ENCODE assay signal across 29 cellular contexts in the genomic region with DNA sequence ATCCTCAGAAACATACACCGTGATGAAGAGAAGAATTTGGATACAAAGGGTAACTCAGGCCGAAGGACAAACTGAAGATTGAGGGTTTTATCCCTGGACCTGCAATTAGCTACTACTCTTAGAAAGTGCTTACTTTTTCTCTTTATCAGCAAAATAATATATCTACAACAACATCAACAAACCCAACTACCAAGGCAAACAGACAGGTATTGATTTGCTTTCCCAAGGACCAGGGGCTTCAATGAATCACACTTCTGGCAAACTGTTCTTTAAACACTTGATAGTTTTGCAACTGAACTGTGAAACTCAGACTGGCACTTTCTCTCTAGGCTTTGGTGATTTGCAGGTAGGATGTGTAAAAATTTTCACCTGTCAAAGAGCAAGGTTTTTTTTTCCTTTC.
DNase-seq lines count a peak whose midpoint lies in the region; ATAC-seq, FAIRE-seq and TF ChIP-seq lines count a peak whose summit lies in the region.
"Had no signal": no experiment of that assay in that cellular context is flagged by ENCODE, and none has a peak within 500 bp of the region (broad histone marks: within the 10 kb centered on the region; RNA-seq: fewer than 3 reads in every experiment).

No MANE protein-coding gene starts in this region.

- TF ChIP-seq CTCF in HepG2 (CRISPR knock-in tag; IDR thresholded peaks at IDR 0.05) (no peak), left lung (IDR thresholded peaks at IDR 0.05) (no peak)

- H3K9ac ChIP-seq in HepG2 (ENCODE audit: insufficient read depth, low read depth, low read length): no peak overlapping the region
- H3K9ac ChIP-seq: BLaER1; BLaER1 treated with 17β-estradiol and CSF1 and Interleukin-3, amounts not matched to agents 10 nM and 100 nM had no signal

- H3K27ac ChIP-seq in HepG2 (ENCODE audit: extremely low read length, insufficient read depth, low read length) (no peak overlapping the region), left lung (no peak overlapping the region)
- H3K27ac ChIP-seq: 22Rv1; A549; BLaER1; BLaER1 treated with 17β-estradiol and CSF1 and Interleukin-3, amounts not matched to agents 10 nM and 100 nM; C4-2B had no signal

- peak; percentile 80 for ATAC-seq in HepG2
- no peak for ATAC-seq in left lung
- ATAC-seq: A549; CD8-positive, alpha-beta T cell had no signal

- H3K79me2 ChIP-seq in HepG2 (ENCODE audit: insufficient read depth, low read length): no peaks in the 10 kb centered on the region

- H3K27me3 ChIP-seq in HepG2 (ENCODE audit: control insufficient read depth in 1 of 2, insufficient read depth in 2 of 2, low read length in 2 of 2) (no peaks in the 10 kb centered on the region), left lung (no peaks in the 10 kb centered on the region)
- H3K27me3 ChIP-seq: BE2C; BLaER1; BLaER1 treated with 17β-estradiol and CSF1 and Interleukin-3, amounts not matched to agents 10 nM and 100 nM had no signal

- no peak for FAIRE-seq in HepG2 (lab: Jason Lieb, UNC)
- FAIRE-seq: A204.1, A549, D721Med had no signal

- no peak overlapping the region for H3K4me2 ChIP-seq in HepG2 (ENCODE audit: low read depth, low read length)
- H3K4me2 ChIP-seq: A549; BLaER1; BLaER1 treated with 17β-estradiol and CSF1 and Interleukin-3, amounts not matched to agents 10 nM and 100 nM had no signal

- 5% methylated on average over 2 of the region's 2 CpGs for WGBS in HepG2 (ENCODE audit: low lambda C conversion rate)

- no peak for TF ChIP-seq POLR2A in HepG2 (IDR thresholded peaks at IDR 0.05; ENCODE audit: insufficient read depth in 1 of 2, low read depth in 2 of 2, low read length in 2 of 2)

- H3K36me3 ChIP-seq in HepG2 (replicated peaks in 1 of 2; ENCODE audit: control insufficient read depth in 1 of 2, insufficient read depth in 2 of 2, low read length in 2 of 2): no peaks in the 10 kb centered on the region
- H3K36me3 ChIP-seq in left lung: no peaks in the 10 kb centered on the region
- H3K36me3 ChIP-seq: BE2C; BLaER1; BLaER1 treated with 17β-estradiol and CSF1 and Interleukin-3, amounts not matched to agents 10 nM and 100 nM had no signal

- CTCF ChIA-PET in HepG2 (lab: Yijun Ruan, JAX; ENCODE audit: low intra/inter-chr PET ratio, low total read pairs): no interaction called here

- H3K9me3 ChIP-seq in HepG2 (ENCODE audit: low read length) (no peaks in the 10 kb centered on the region), left lung (no peaks in the 10 kb centered on the region)
- H3K9me3 ChIP-seq: A549, BE2C, Caco-2 had no signal

- in situ Hi-C loops in HepG2 (cut with HindIII; ENCODE audit: extremely low pct_ligation_motif_present, low pct_unique_long_range_greater_than_20kb): no loop called here

- TF ChIP-seq RAD21 in HepG2 (CRISPR knock-in tag; IDR thresholded peaks at IDR 0.05): no peak

- H3K4me1 ChIP-seq in HepG2 (ENCODE audit: insufficient read depth, low read length): no peaks in the 10 kb centered on the region
- H3K4me1 ChIP-seq in left lung: no peaks in the 10 kb centered on the region
- H3K4me1 ChIP-seq: A549; BLaER1; BLaER1 treated with 17β-estradiol and CSF1 and Interleukin-3, amounts not matched to agents 10 nM and 100 nM; Caco-2 had no signal

- intact Hi-C loops in HepG2 (cut with micrococcal nuclease; ENCODE audit: unreplicated experiment) (no loop called here), left lung (cut with DNase I) (no loop called here)

- H4K20me1 ChIP-seq in HepG2 (ENCODE audit: insufficient read depth, low read length): no peaks in the 10 kb centered on the region
- H4K20me1 ChIP-seq: BLaER1; BLaER1 treated with 17β-estradiol and CSF1 and Interleukin-3, amounts not matched to agents 10 nM and 100 nM had no signal

- POLR2A ChIA-PET in HepG2 (lab: Yijun Ruan, JAX): no interaction called here

- no peak overlapping the region for H3K4me3 ChIP-seq in HepG2 (replicated peaks in 1 of 3; ENCODE audit: insufficient read depth in 1 of 3, low read depth in 2 of 3, low read length in 3 of 3)
- H3K4me3 ChIP-seq in left lung: no peak overlapping the region
- H3K4me3 ChIP-seq: A549; BLaER1; BLaER1 treated with 17β-estradiol and CSF1 and Interleukin-3, amounts not matched to agents 10 nM and 100 nM had no signal

- no peak overlapping the region for H2AFZ ChIP-seq in HepG2 (ENCODE audit: low read length)

- BruUV-seq in HepG2 (replicated peaks; lab: Mats Ljungman, UMichigan): no TSS peak

- no peak for DNase-seq in HepG2 (ENCODE audit: low spot score)
- no peak for DNase-seq in left lung
- DNase-seq: 8988T; ACHN; AML-193; BE2C; C1 segment of cervical spinal cord; Caco-2; Calu3; CD4-positive, alpha-beta memory T cell; CD4-positive, alpha-beta T cell; CD4-positive, CD25-positive, alpha-beta regulatory T cell; CD8-positive, alpha-beta memory T cell; CD8-positive, alpha-beta T cell; COR-L47; DMS 273 treated with DMSO at 0.1 percent for 48 hours; DMS153; DMS53; DMS79; DMS79 treated with DMSO at 0.1 percent for 48 hours; DND-41; EL had no signal

- TF ChIP-seq EP300 in HepG2 (IDR thresholded peaks at IDR 0.05; ENCODE audit: low read depth in 2 of 2, low read length in 2 of 2): 0 out of 4 replicates have a peak, but pooled peaks of 1 of the 2 experiments have one; percentile 29
- no peak for TF ChIP-seq EP300 in HepG2 (CRISPR knock-in tag; IDR thresholded peaks at IDR 0.05; ENCODE audit: borderline replicate concordance)

TF ChIP-seq in HepG2, 621 proteins besides CTCF, POLR2A, EP300 and RAD21 (continues in another document):
- TF ChIP-seq SP140L (CRISPR knock-in tag; IDR thresholded peaks at IDR 0.05; ENCODE audit: borderline replicate concordance) (no peak), HOXA5 (CRISPR knock-in tag; IDR thresholded peaks at IDR 0.05) (no peak), RFX1 (IDR thresholded peaks at IDR 0.05) (no peak), REXO4 (CRISPR knock-in tag; IDR thresholded peaks at IDR 0.05; ENCODE audit: borderline replicate concordance) (no peak), USF2 (IDR thresholded peaks at IDR 0.05; ENCODE audit: low read depth, low read length) (no peak), USF2 (CRISPR knock-in tag; IDR thresholded peaks at IDR 0.05; ENCODE audit: borderline replicate concordance) (no peak), ZNF557 (CRISPR knock-in tag; IDR thresholded peaks at IDR 0.05) (no peak), ZNF354B (CRISPR knock-in tag; IDR thresholded peaks at IDR 0.05) (no peak), TGIF2 (CRISPR knock-in tag; IDR thresholded peaks at IDR 0.05) (no peak), ZNF567 (CRISPR knock-in tag; IDR thresholded peaks at IDR 0.05; ENCODE audit: borderline replicate concordance) (no peak), HDAC1 (CRISPR knock-in tag; IDR thresholded peaks at IDR 0.05) (peak; percentile 40; the same call in 1 of the 2 replicates), BCL6 (CRISPR knock-in tag; IDR thresholded peaks at IDR 0.05) (peak; percentile 95), MIXL1 (CRISPR knock-in tag; IDR thresholded peaks at IDR 0.05) (peak; percentile 49; the same call in 1 of the 2 replicates), ZNF367 (CRISPR knock-in tag; IDR thresholded peaks at IDR 0.05; ENCODE audit: borderline replicate concordance) (no peak), SRSF1 (optimal IDR thresholded peaks at IDR 0.05; ENCODE audit: low read depth, low read length) (no peak), REL (CRISPR knock-in tag; conservative IDR thresholded peaks at IDR 0.05) (no peak), FIP1L1 (IDR thresholded peaks at IDR 0.05; ENCODE audit: borderline replicate concordance, insufficient read depth, low read depth, low read length) (no peak), NRL (CRISPR knock-in tag; IDR thresholded peaks at IDR 0.05; ENCODE audit: borderline replicate concordance) (no peak), BATF2 (CRISPR knock-in tag; IDR thresholded peaks at IDR 0.05) (no peak), REPIN1 (CRISPR knock-in tag; IDR thresholded peaks at IDR 0.05; ENCODE audit: borderline replicate concordance, low read depth) (no peak)
- TF ChIP-seq, protein P1, sequence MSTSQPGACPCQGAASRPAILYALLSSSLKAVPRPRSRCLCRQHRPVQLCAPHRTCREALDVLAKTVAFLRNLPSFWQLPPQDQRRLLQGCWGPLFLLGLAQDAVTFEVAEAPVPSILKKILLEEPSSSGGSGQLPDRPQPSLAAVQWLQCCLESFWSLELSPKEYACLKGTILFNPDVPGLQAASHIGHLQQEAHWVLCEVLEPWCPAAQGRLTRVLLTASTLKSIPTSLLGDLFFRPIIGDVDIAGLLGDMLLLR (CRISPR knock-in tag; IDR thresholded peaks at IDR 0.05): no peak
- TF ChIP-seq, protein P2, sequence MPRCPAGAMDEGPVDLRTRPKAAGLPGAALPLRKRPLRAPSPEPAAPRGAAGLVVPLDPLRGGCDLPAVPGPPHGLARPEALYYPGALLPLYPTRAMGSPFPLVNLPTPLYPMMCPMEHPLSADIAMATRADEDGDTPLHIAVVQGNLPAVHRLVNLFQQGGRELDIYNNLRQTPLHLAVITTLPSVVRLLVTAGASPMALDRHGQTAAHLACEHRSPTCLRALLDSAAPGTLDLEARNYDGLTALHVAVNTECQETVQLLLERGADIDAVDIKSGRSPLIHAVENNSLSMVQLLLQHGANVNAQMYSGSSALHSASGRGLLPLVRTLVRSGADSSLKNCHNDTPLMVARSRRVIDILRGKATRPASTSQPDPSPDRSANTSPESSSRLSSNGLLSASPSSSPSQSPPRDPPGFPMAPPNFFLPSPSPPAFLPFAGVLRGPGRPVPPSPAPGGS (CRISPR knock-in tag; IDR thresholded peaks at IDR 0.05): no peak
